ENCODE assay signal across 8 cellular contexts in genomic region chr7:99373086-99374066, GRCh38. TPM values are rescaled to one million over a fixed set of nuclear protein-coding genes. Genes with fewer than 3 reads are reported as not detected.
A peak's percentile ranks its signal among the peaks of the same experiment; 100 is the strongest.
DNase-seq lines count a peak whose midpoint lies in the region; ATAC-seq and TF ChIP-seq lines count a peak whose summit lies in the region.

No MANE protein-coding gene starts in this region.

- no peak for TF ChIP-seq CTCF in kidney epithelial cell (IDR thresholded peaks at IDR 0.05; ENCODE audit: insufficient read depth, low read length, poor library complexity, severe bottlenecking)
- TF ChIP-seq CTCF in suprapubic skin (IDR thresholded peaks at IDR 0.05), result no peak

- H3K4me3 ChIP-seq in kidney epithelial cell (ENCODE audit: low read depth, low read length) (peak overlapping the region; percentile 86), suprapubic skin (peak overlapping the region; percentile 98)

- peaks cover 16% of the 10 kb centered on the region for H3K36me3 Mint-ChIP-seq in activated CD4-positive, alpha-beta T cell treated with anti-CD3 and anti-CD28 coated beads, Interleukin-2, amount 10 ng/mL, durations not matched to agents 24 days and 14 days (ENCODE audit: low read depth)
- H3K36me3 Mint-ChIP-seq in activated naive CD8-positive, alpha-beta T cell, result no peaks in the 10 kb centered on the region

- TF ChIP-seq EP300 in suprapubic skin (IDR thresholded peaks at IDR 0.05), result no peak

- intact Hi-C loops in activated CD4-positive, alpha-beta T cell treated with anti-CD3 and anti-CD28 coated beads, Interleukin-2, amount 10 ng/mL, durations not matched to agents 24 days and 14 days (cut with micrococcal nuclease), result loop anchor here (2.0 to 5.0 kb wide), 2 partner anchors 19 to 34 kb away; partner anchors contain the start of genes BUD31 and PDAP1

- H3K27ac ChIP-seq in suprapubic skin, result peak overlapping the region; percentile 93

- no peak for ATAC-seq in GM18858 (IDR thresholded peaks at IDR 0.05; ENCODE audit: unreplicated experiment)

- H3K4me1 Mint-ChIP-seq in activated CD4-positive, alpha-beta T cell treated with anti-CD3 and anti-CD28 coated beads, Interleukin-2, amount 10 ng/mL, durations not matched to agents 24 days and 14 days, result peaks cover 32% of the 10 kb centered on the region
- H3K4me1 Mint-ChIP-seq in activated naive CD8-positive, alpha-beta T cell (ENCODE audit: low read depth), result peaks cover 29% of the 10 kb centered on the region

- no peaks in the 10 kb centered on the region for H3K27me3 Mint-ChIP-seq in activated CD4-positive, alpha-beta T cell treated with anti-CD3 and anti-CD28 coated beads, Interleukin-2, amount 10 ng/mL, durations not matched to agents 24 days and 14 days
- H3K27me3 Mint-ChIP-seq in activated naive CD8-positive, alpha-beta T cell, result no peaks in the 10 kb centered on the region

- H3K4me3 Mint-ChIP-seq in activated CD4-positive, alpha-beta T cell treated with anti-CD3 and anti-CD28 coated beads, Interleukin-2, amount 10 ng/mL, durations not matched to agents 24 days and 14 days, result peak overlapping the region; percentile 82
- H3K4me3 Mint-ChIP-seq in activated naive CD8-positive, alpha-beta T cell, result peak overlapping the region; percentile 86

- H3K27me3 ChIP-seq in kidney epithelial cell (ENCODE audit: control insufficient read depth, insufficient read depth, low read length), result no peaks in the 10 kb centered on the region
- no peaks in the 10 kb centered on the region for H3K27me3 ChIP-seq in suprapubic skin

- H3K4me1 ChIP-seq in suprapubic skin, result peaks cover 36% of the 10 kb centered on the region

- H3K27ac Mint-ChIP-seq in activated CD4-positive, alpha-beta T cell treated with anti-CD3 and anti-CD28 coated beads, Interleukin-2, amount 10 ng/mL, durations not matched to agents 24 days and 14 days, result peak overlapping the region; percentile 73
- H3K27ac Mint-ChIP-seq in activated naive CD8-positive, alpha-beta T cell, result peak overlapping the region; percentile 58

- TF ChIP-seq POLR2A in suprapubic skin (IDR thresholded peaks at IDR 0.05), result no peak

- H3K36me3 ChIP-seq in kidney epithelial cell (ENCODE audit: control insufficient read depth, insufficient read depth, low read length) (no peaks in the 10 kb centered on the region), suprapubic skin (peaks cover 11% of the 10 kb centered on the region)

- WGBS in suprapubic skin, result 82% methylated on average over 37 of the region's 42 CpGs

- H3K9me3 Mint-ChIP-seq in activated CD4-positive, alpha-beta T cell treated with anti-CD3 and anti-CD28 coated beads, Interleukin-2, amount 10 ng/mL, durations not matched to agents 24 days and 14 days, result no peaks in the 10 kb centered on the region
- no peaks in the 10 kb centered on the region for H3K9me3 Mint-ChIP-seq in activated naive CD8-positive, alpha-beta T cell (ENCODE audit: low read depth)

- H3K9me3 ChIP-seq in suprapubic skin, result no peaks in the 10 kb centered on the region

- DNase-seq in activated CD4-positive, alpha-beta T cell treated with anti-CD3 and anti-CD28 coated beads, Interleukin-2, amount 10 ng/mL, durations not matched to agents 24 days and 14 days, result no peak
- DNase-seq in activated CD4-positive, alpha-beta T cell treated with anti-CD3 and anti-CD28 coated beads, Interleukin-2, amount 50 U/mL, for 48 hours, result no peak
- DNase-seq in kidney epithelial cell (ENCODE audit: low read depth) (no peak), suprapubic skin (ENCODE audit: low spot score in 2 of 2) (no peak), UCSD-AML1 (lab: John Stamatoyannopoulos, UW; ENCODE audit: unreplicated experiment) (no peak), NCI-H524 (lab: John Stamatoyannopoulos, UW) (no peak)

RNA-seq across cellular contexts. Expression of gene ARPC1B, which starts 1.2 kb away (rescaled TPM):
- 248 and 250 TPM in 2 replicates for total RNA-seq in activated CD4-positive, alpha-beta T cell treated with anti-CD3 and anti-CD28 coated beads, Interleukin-2, amount 10 ng/mL, durations not matched to agents 24 days and 14 days
- 385 and 460 TPM in 2 replicates for total RNA-seq in kidney epithelial cell
- total RNA-seq in suprapubic skin, result 10 to 100 TPM; 48.9 to 66.9 (median 64.2) TPM

RNA-seq across cellular contexts. Expression of gene PDAP1, which starts 35.0 kb away (rescaled TPM):
- total RNA-seq in activated CD4-positive, alpha-beta T cell treated with anti-CD3 and anti-CD28 coated beads, Interleukin-2, amount 10 ng/mL, durations not matched to agents 24 days and 14 days, result 167 and 168 TPM in 2 replicates
- total RNA-seq in kidney epithelial cell, result 123 and 133 TPM in 2 replicates
- total RNA-seq in suprapubic skin, result 10 to 100 TPM; 47.2 to 68.5 (median 48.3) TPM

RNA-seq across cellular contexts. Expression of gene BUD31, which starts 35.4 kb away (rescaled TPM):
- total RNA-seq in activated CD4-positive, alpha-beta T cell treated with anti-CD3 and anti-CD28 coated beads, Interleukin-2, amount 10 ng/mL, durations not matched to agents 24 days and 14 days, result 136 and 147 TPM in 2 replicates
- total RNA-seq in kidney epithelial cell, result 146 and 153 TPM in 2 replicates
- 10 to 100 TPM; 50.3 to 71.4 (median 60.3) TPM for total RNA-seq in suprapubic skin

RNA-seq across cellular contexts. Expression of gene ARPC1A, which starts 47.7 kb away (rescaled TPM):
- total RNA-seq in activated CD4-positive, alpha-beta T cell treated with anti-CD3 and anti-CD28 coated beads, Interleukin-2, amount 10 ng/mL, durations not matched to agents 24 days and 14 days, result 76.0 and 80.8 TPM in 2 replicates
- total RNA-seq in kidney epithelial cell (185 and 216 TPM in 2 replicates), suprapubic skin (100 to 1,000 TPM in 3 of 4 donors, 10 to 100 TPM in 1; 98.1 to 169 (median 140) TPM)
